Comparison of ENCODE assay signal across 25 cellular contexts in the genomic region with DNA sequence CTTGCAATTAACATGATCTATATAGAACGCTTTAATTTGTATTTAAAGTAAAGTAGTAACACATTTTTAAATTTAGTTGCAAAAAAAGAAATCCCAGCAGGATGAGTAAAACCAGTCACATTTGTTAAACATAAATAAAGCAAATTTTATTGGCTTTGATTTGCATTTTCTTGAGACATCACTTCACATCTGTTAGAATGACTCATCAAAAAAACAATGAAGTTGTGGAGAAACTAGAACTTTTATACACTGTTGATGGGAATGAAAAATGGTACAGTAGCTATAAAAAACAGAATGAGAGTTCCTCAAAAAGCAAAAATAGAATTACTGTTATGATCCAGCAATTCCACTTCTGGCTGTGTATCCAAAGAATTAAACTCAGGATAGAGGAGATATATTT.
"Had no signal": no experiment of that assay in that cellular context is flagged by ENCODE, and none has a peak within 500 bp of the region (broad histone marks: within the 10 kb centered on the region; RNA-seq: fewer than 3 reads in every experiment).

No MANE protein-coding gene starts in this region.

- H3K27ac Mint-ChIP-seq: activated CD8-positive, alpha-beta T cell treated with anti-CD3 and anti-CD28 coated beads for 36 hours; activated naive CD8-positive, alpha-beta T cell treated with anti-CD3 and anti-CD28 coated beads, Interleukin-2, amount 10 ng/mL, durations not matched to agents 7 days and 5 days had no signal

- H3K4me3 Mint-ChIP-seq: activated CD8-positive, alpha-beta T cell treated with anti-CD3 and anti-CD28 coated beads for 36 hours; activated naive CD8-positive, alpha-beta T cell treated with anti-CD3 and anti-CD28 coated beads, Interleukin-2, amount 10 ng/mL, durations not matched to agents 7 days and 5 days had no signal

- H3K27ac ChIP-seq: adrenal gland, Peyer's patch, RWPE1, SJCRH30 had no signal

- ATAC-seq: activated CD4-positive, CD25-positive, alpha-beta regulatory T cell treated with anti-CD3 and anti-CD28 coated beads, Interleukin-2, amount 50 U/mL, for 24 hours; activated CD8-positive, alpha-beta T cell treated with anti-CD3 and anti-CD28 coated beads for 36 hours had no signal

- H3K4me1 ChIP-seq: adrenal gland, Peyer's patch, SJCRH30 had no signal

- H3K4me2 ChIP-seq: SK-N-SH had no signal

- H3K36me3 Mint-ChIP-seq: activated naive CD8-positive, alpha-beta T cell treated with anti-CD3 and anti-CD28 coated beads, Interleukin-2, amount 10 ng/mL, durations not matched to agents 7 days and 5 days had no signal

- H3K9me3 Mint-ChIP-seq: activated CD8-positive, alpha-beta T cell treated with anti-CD3 and anti-CD28 coated beads for 36 hours; activated naive CD8-positive, alpha-beta T cell treated with anti-CD3 and anti-CD28 coated beads, Interleukin-2, amount 10 ng/mL, durations not matched to agents 7 days and 5 days had no signal

- H3K9me3 ChIP-seq: adrenal gland, Peyer's patch, SJCRH30, SK-N-SH had no signal

- H3K27me3 ChIP-seq: Peyer's patch, SJCRH30 had no signal

- H3K4me3 ChIP-seq: adrenal gland, Peyer's patch, SJCRH30 had no signal

- H3K36me3 ChIP-seq: adrenal gland, Peyer's patch, SJCRH30 had no signal

- H3K27me3 Mint-ChIP-seq: activated CD8-positive, alpha-beta T cell treated with anti-CD3 and anti-CD28 coated beads for 36 hours; activated naive CD8-positive, alpha-beta T cell treated with anti-CD3 and anti-CD28 coated beads, Interleukin-2, amount 10 ng/mL, durations not matched to agents 7 days and 5 days had no signal

- DNase-seq: activated CD4-positive, alpha-beta T cell treated with anti-CD3 and anti-CD28 coated beads for 4 hours; activated CD8-positive, alpha-beta memory T cell treated with anti-CD3 and anti-CD28 coated beads, Interleukin-2, amount 50 U/mL, for 4 hours; activated CD8-positive, alpha-beta T cell treated with anti-CD3 and anti-CD28 coated beads for 36 hours; activated naive CD4-positive, alpha-beta T cell treated with anti-CD3 and anti-CD28 coated beads, Interleukin-2, amount 50 U/mL, for 16 hours; activated naive CD8-positive, alpha-beta T cell treated with anti-CD3 and anti-CD28 coated beads, Interleukin-2, amount 10 ng/mL, durations not matched to agents 7 days and 5 days; adrenal gland; aorta; cerebellar nuclear complex; Kasumi-1; KBM-7; MV-4-11; NCI-H1092 treated with DMSO at 0.1 percent for 48 hours; NCI-H1417 treated with DMSO at 0.1 percent for 48 hours; NCI-H1694; NCI-H2029; NCI-H345; NCI-H510A treated with DMSO at 0.1 percent for 48 hours; NCI-H69; Peyer's patch; Right ventricle myocardium superior; SJCRH30; SK-N-SH; T-helper 1 cell had no signal

- H3K4me1 Mint-ChIP-seq: activated naive CD8-positive, alpha-beta T cell treated with anti-CD3 and anti-CD28 coated beads, Interleukin-2, amount 10 ng/mL, durations not matched to agents 7 days and 5 days had no signal

- H3K9ac ChIP-seq: SK-N-SH had no signal
